14 cellular contexts compared by ENCODE assay signal in genomic region chr2:68238955-68239822, GRCh38. TPM values are rescaled to one million over a fixed set of nuclear protein-coding genes. Genes with fewer than 3 reads are reported as not detected.
A peak's percentile ranks its signal among the peaks of the same experiment; 100 is the strongest.
DNase-seq lines count a peak whose midpoint lies in the region; ATAC-seq, FAIRE-seq and TF ChIP-seq lines count a peak whose summit lies in the region.
"Had no signal": no experiment of that assay in that cellular context is flagged by ENCODE, and none has a peak within 500 bp of the region (broad histone marks: within the 10 kb centered on the region; RNA-seq: fewer than 3 reads in every experiment).

No MANE protein-coding gene starts in this region.

- H3K4me1 ChIP-seq in astrocyte (ENCODE audit: insufficient read depth, low read length) (peaks cover 34% of the 10 kb centered on the region), suprapubic skin (peaks cover 62% of the 10 kb centered on the region)

- WGBS in suprapubic skin = 63% methylated on average over 6 of the region's 6 CpGs

- peaks cover under 1% of the 10 kb centered on the region for H3K36me3 Mint-ChIP-seq in astrocyte (ENCODE audit: low read depth, unreplicated experiment)
- H3K36me3 Mint-ChIP-seq in natural killer cell treated with Interleukin-12 subunit alpha and Interleukin-12 subunit beta and Interleukin-15 and Interleukin-18, amount 100 ng/mL, for 72 hours = no peaks in the 10 kb centered on the region

- H3K4me1 Mint-ChIP-seq in astrocyte (ENCODE audit: low read depth, unreplicated experiment) = peaks cover 38% of the 10 kb centered on the region
- peaks cover 45 to 61% of the 10 kb centered on the region in 2 donors for H3K4me1 Mint-ChIP-seq in natural killer cell treated with Interleukin-12 subunit alpha and Interleukin-12 subunit beta and Interleukin-15 and Interleukin-18, amount 100 ng/mL, for 72 hours (ENCODE audit: low read depth in 2 of 2)

- H3K36me3 ChIP-seq in astrocyte (ENCODE audit: insufficient read depth, low read length) = no peaks in the 10 kb centered on the region
- H3K36me3 ChIP-seq in suprapubic skin = no peaks in the 10 kb centered on the region
- H3K36me3 ChIP-seq: prostate gland, upper lobe of right lung had no signal

- H3K9me3 Mint-ChIP-seq in astrocyte (ENCODE audit: unreplicated experiment) = no peaks in the 10 kb centered on the region
- H3K9me3 Mint-ChIP-seq in natural killer cell treated with Interleukin-12 subunit alpha and Interleukin-12 subunit beta and Interleukin-15 and Interleukin-18, amount 100 ng/mL, for 72 hours = no peaks in the 10 kb centered on the region
- H3K9me3 Mint-ChIP-seq: brain had no signal

- H3K27ac ChIP-seq in astrocyte (ENCODE audit: low read depth, low read length) (no peak overlapping the region), suprapubic skin (no peak overlapping the region)
- H3K27ac ChIP-seq: foreskin keratinocyte, prostate gland, SJCRH30, upper lobe of right lung had no signal

- H3K9me3 ChIP-seq in astrocyte (ENCODE audit: insufficient read depth, low read depth, low read length) (no peaks in the 10 kb centered on the region), suprapubic skin (no peaks in the 10 kb centered on the region)
- H3K9me3 ChIP-seq: prostate gland, SJCRH30, upper lobe of right lung had no signal

- no peak for TF ChIP-seq CTCF in astrocyte (IDR thresholded peaks at IDR 0.05; ENCODE audit: insufficient read depth, low read depth, low read length)
- no peak for TF ChIP-seq CTCF in suprapubic skin (IDR thresholded peaks at IDR 0.05)

- H3K79me2 ChIP-seq in astrocyte (ENCODE audit: insufficient read depth, low read length) = peaks cover 100% of the 10 kb centered on the region

- no peaks in the 10 kb centered on the region for H3K27me3 Mint-ChIP-seq in astrocyte (ENCODE audit: low read depth, unreplicated experiment)
- H3K27me3 Mint-ChIP-seq in natural killer cell treated with Interleukin-12 subunit alpha and Interleukin-12 subunit beta and Interleukin-15 and Interleukin-18, amount 100 ng/mL, for 72 hours = no peaks in the 10 kb centered on the region
- H3K27me3 Mint-ChIP-seq: brain had no signal

- H3K4me3 ChIP-seq in astrocyte (ENCODE audit: insufficient read depth, low read depth, low read length) = no peak overlapping the region
- no peak overlapping the region for H3K4me3 ChIP-seq in suprapubic skin
- H3K4me3 ChIP-seq: prostate gland, SJCRH30, upper lobe of right lung had no signal

- H3K4me2 ChIP-seq in astrocyte (ENCODE audit: low read length) = peak overlapping the region; percentile 36

- no peak for FAIRE-seq in astrocyte (lab: Jason Lieb, UNC)

- DNase-seq in GF-D8 (lab: John Stamatoyannopoulos, UW) (peak; percentile 17), M059J (ENCODE audit: low read depth) (peak; percentile 26), astrocyte (ENCODE audit: low read depth) (peak; percentile 50), RPMI8226 (no peak), suprapubic skin (ENCODE audit: low spot score in 2 of 2) (no peak)
- DNase-seq in natural killer cell treated with Interleukin-12 subunit alpha and Interleukin-12 subunit beta and Interleukin-15 and Interleukin-18, amount 100 ng/mL, for 72 hours (ENCODE audit: low spot score) = no peak
- DNase-seq in activated naive CD4-positive, alpha-beta T cell treated with anti-CD3 and anti-CD28 coated beads, Interleukin-2, amount 50 U/mL, for 16 hours = no peak
- DNase-seq: foreskin keratinocyte, NCI-H345, SJCRH30, upper lobe of right lung had no signal

- H3K27me3 ChIP-seq in astrocyte (ENCODE audit: insufficient read depth, low read length) (no peaks in the 10 kb centered on the region), suprapubic skin (no peaks in the 10 kb centered on the region)
- H3K27me3 ChIP-seq: foreskin keratinocyte, SJCRH30, upper lobe of right lung had no signal

- peak; percentile 58 to 72 for ATAC-seq in natural killer cell treated with Interleukin-12 subunit alpha and Interleukin-12 subunit beta and Interleukin-15 and Interleukin-18, amount 100 ng/mL, for 72 hours
- no peak for ATAC-seq in GM21381 (IDR thresholded peaks at IDR 0.05; ENCODE audit: unreplicated experiment)
- ATAC-seq: foreskin keratinocyte, upper lobe of right lung had no signal

- no peak overlapping the region for H3K9ac ChIP-seq in astrocyte (ENCODE audit: low read length)

- no peak overlapping the region for H2AFZ ChIP-seq in astrocyte (ENCODE audit: low read depth, low read length)

- no peak for TF ChIP-seq POLR2A in suprapubic skin (IDR thresholded peaks at IDR 0.05)

- no peak overlapping the region for H3K27ac Mint-ChIP-seq in astrocyte (ENCODE audit: unreplicated experiment)
- peak overlapping the region; percentile 57 to 64 for H3K27ac Mint-ChIP-seq in natural killer cell treated with Interleukin-12 subunit alpha and Interleukin-12 subunit beta and Interleukin-15 and Interleukin-18, amount 100 ng/mL, for 72 hours

- peaks cover 97% of the 10 kb centered on the region for H4K20me1 ChIP-seq in astrocyte (ENCODE audit: insufficient read depth, low read length)

- TF ChIP-seq EP300 in suprapubic skin (IDR thresholded peaks at IDR 0.05) = no peak

- peak overlapping the region; percentile 56 for H3K4me3 Mint-ChIP-seq in astrocyte (ENCODE audit: unreplicated experiment)
- H3K4me3 Mint-ChIP-seq in natural killer cell treated with Interleukin-12 subunit alpha and Interleukin-12 subunit beta and Interleukin-15 and Interleukin-18, amount 100 ng/mL, for 72 hours = peak overlapping the region; percentile 70

RNA-seq across cellular contexts. Expression of gene PPP3R1, which starts 13.1 kb away (rescaled TPM):
- total RNA-seq in M059J (2014; rRNA removed; shearing (Covaris generic)) = 25.8 and 30.8 TPM in 2 replicates
- total RNA-seq in astrocyte (78.1 and 80.6 TPM in 2 replicates), suprapubic skin (10 to 100 TPM; 31.3 to 40.0 (median 36.2) TPM)
- 10 to 100 TPM; 85.9 to 90.7 TPM for total RNA-seq in natural killer cell treated with Interleukin-12 subunit alpha and Interleukin-12 subunit beta and Interleukin-15 and Interleukin-18, amount 100 ng/mL, for 72 hours

Comparison
In these comparisons a context has a peak if more than half of its experiments do, and no peak if none do; other contexts are left out.
1. DNase-seq: peak in GF-D8 (single experiment), M059J (single experiment) and astrocyte (single experiment); none in natural killer cell treated with Interleukin-12 subunit alpha and Interleukin-12 subunit beta and Interleukin-15 and Interleukin-18, amount 100 ng/mL, for 72 hours (single experiment), RPMI8226 (single experiment), suprapubic skin (0 of 2) and activated naive CD4-positive, alpha-beta T cell treated with anti-CD3 and anti-CD28 coated beads, Interleukin-2, amount 50 U/mL, for 16 hours (single experiment).